In genomic region chr1:5253036-5253435, GRCh38 we compare ENCODE assay signal across 22 cellular contexts.
DNase-seq lines count a peak whose midpoint lies in the region; ATAC-seq and TF ChIP-seq lines count a peak whose summit lies in the region.
"Had no signal": no experiment of that assay in that cellular context is flagged by ENCODE, and none has a peak within 500 bp of the region (broad histone marks: within the 10 kb centered on the region; RNA-seq: fewer than 3 reads in every experiment).

No MANE protein-coding gene starts in this region.

- no peaks in the 10 kb centered on the region for H3K4me1 Mint-ChIP-seq in activated CD8-positive, alpha-beta memory T cell treated with anti-CD3 and anti-CD28 coated beads, Interleukin-2, amount 10 ng/mL, durations not matched to agents 7 days and 5 days
- H3K4me1 Mint-ChIP-seq in type B pancreatic cell (ENCODE audit: unreplicated experiment) = no peaks in the 10 kb centered on the region
- H3K4me1 Mint-ChIP-seq: B cell; CD4-positive, CD25-positive, alpha-beta regulatory T cell; GM23338; H9 had no signal

- H3K4me3 ChIP-seq in coronary artery (no peak overlapping the region), osteoblast (ENCODE audit: insufficient read depth, low read length) (no peak overlapping the region), esophagus muscularis mucosa (no peak overlapping the region)
- H3K4me3 ChIP-seq: BLaER1, GM12878, GM23338 had no signal

- H3K9me3 ChIP-seq in osteoblast (ENCODE audit: low read depth, low read length) (peaks cover 5% of the 10 kb centered on the region), esophagus muscularis mucosa (peaks cover 0 to 7% (median 0%) of the 10 kb centered on the region in 4 donors)
- H3K9me3 ChIP-seq: BLaER1 had no signal

- no peak for TF ChIP-seq EP300 in esophagus muscularis mucosa (IDR thresholded peaks at IDR 0.05)

- no peak for TF ChIP-seq CTCF in coronary artery (IDR thresholded peaks at IDR 0.05)
- no peak for TF ChIP-seq CTCF in osteoblast (IDR thresholded peaks at IDR 0.05; ENCODE audit: extremely low read depth, low read depth, low read length)
- no peak for TF ChIP-seq CTCF in type B pancreatic cell (conservative IDR thresholded peaks at IDR 0.05)
- no peak for TF ChIP-seq CTCF in esophagus muscularis mucosa (IDR thresholded peaks at IDR 0.05)

- H3K36me3 Mint-ChIP-seq in activated CD8-positive, alpha-beta memory T cell treated with anti-CD3 and anti-CD28 coated beads, Interleukin-2, amount 10 ng/mL, durations not matched to agents 7 days and 5 days = no peaks in the 10 kb centered on the region
- no peaks in the 10 kb centered on the region for H3K36me3 Mint-ChIP-seq in type B pancreatic cell
- H3K36me3 Mint-ChIP-seq: CD4-positive, CD25-positive, alpha-beta regulatory T cell; CD8-positive, alpha-beta T cell had no signal

- H3K36me3 ChIP-seq in osteoblast (ENCODE audit: insufficient read depth, low read length) (no peaks in the 10 kb centered on the region), esophagus muscularis mucosa (no peaks in the 10 kb centered on the region)
- H3K36me3 ChIP-seq: BLaER1 had no signal

- WGBS in esophagus muscularis mucosa = 88% methylated on average over 5 of the region's 5 CpGs

- no peak for TF ChIP-seq POLR2A in esophagus muscularis mucosa (IDR thresholded peaks at IDR 0.05; ENCODE audit: low read depth)

- no peak overlapping the region for H2AFZ ChIP-seq in osteoblast (ENCODE audit: low read length)
- H2AFZ ChIP-seq: GM23338 had no signal

- H3K4me3 Mint-ChIP-seq in activated CD8-positive, alpha-beta memory T cell treated with anti-CD3 and anti-CD28 coated beads, Interleukin-2, amount 10 ng/mL, durations not matched to agents 7 days and 5 days = no peak overlapping the region
- no peak overlapping the region for H3K4me3 Mint-ChIP-seq in type B pancreatic cell
- H3K4me3 Mint-ChIP-seq: B cell; CD4-positive, CD25-positive, alpha-beta regulatory T cell; CD8-positive, alpha-beta T cell; GM23338; H9 had no signal

- H3K27ac Mint-ChIP-seq in activated CD8-positive, alpha-beta memory T cell treated with anti-CD3 and anti-CD28 coated beads, Interleukin-2, amount 10 ng/mL, durations not matched to agents 7 days and 5 days = no peak overlapping the region
- no peak overlapping the region for H3K27ac Mint-ChIP-seq in type B pancreatic cell
- H3K27ac Mint-ChIP-seq: B cell; CD8-positive, alpha-beta T cell; GM23338; H9 had no signal

- H3K9me3 Mint-ChIP-seq in activated CD8-positive, alpha-beta memory T cell treated with anti-CD3 and anti-CD28 coated beads, Interleukin-2, amount 10 ng/mL, durations not matched to agents 7 days and 5 days (ENCODE audit: low read depth) = no peaks in the 10 kb centered on the region
- no peaks in the 10 kb centered on the region for H3K9me3 Mint-ChIP-seq in type B pancreatic cell
- H3K9me3 Mint-ChIP-seq: CD8-positive, alpha-beta T cell had no signal

- peak; percentile 30 for DNase-seq in activated CD8-positive, alpha-beta memory T cell treated with anti-CD3 and anti-CD28 coated beads for 24 hours
- DNase-seq in activated CD8-positive, alpha-beta memory T cell treated with anti-CD3 and anti-CD28 coated beads, Interleukin-2, amount 10 ng/mL, durations not matched to agents 7 days and 5 days = no peak
- DNase-seq in coronary artery (ENCODE audit: low spot score) (peak; percentile 35), osteoblast (ENCODE audit: insufficient read length, low spot score, missing footprints) (peak; percentile 71), type B pancreatic cell (ENCODE audit: extremely low spot score, unreplicated experiment) (peak; percentile 53), esophagus muscularis mucosa (ENCODE audit: extremely low spot score) (no peak), SIG-M5 treated with dmso at 0.1 percent for 504 hours (lab: John Stamatoyannopoulos, UW; ENCODE audit: unreplicated experiment) (no peak), MV-4-11 (lab: John Stamatoyannopoulos, UW) (no peak)
- DNase-seq: CD4-positive, CD25-positive, alpha-beta regulatory T cell; DMS 273 treated with DMSO at 0.1 percent for 48 hours; DMS79; EL; GDM1; H9 had no signal

- intact Hi-C loops in esophagus muscularis mucosa (cut with DNase I) = no loop called here

- H3K27me3 Mint-ChIP-seq in activated CD8-positive, alpha-beta memory T cell treated with anti-CD3 and anti-CD28 coated beads, Interleukin-2, amount 10 ng/mL, durations not matched to agents 7 days and 5 days = no peaks in the 10 kb centered on the region
- peaks cover 12% of the 10 kb centered on the region for H3K27me3 Mint-ChIP-seq in type B pancreatic cell

- H4K20me1 ChIP-seq in osteoblast (ENCODE audit: insufficient read depth, low read length) = no peaks in the 10 kb centered on the region
- H4K20me1 ChIP-seq: BLaER1 had no signal

- no peaks in the 10 kb centered on the region for H3K27me3 ChIP-seq in osteoblast (ENCODE audit: insufficient read depth, low read length)
- H3K27me3 ChIP-seq in esophagus muscularis mucosa = peaks cover 0 to 22% (median 0%) of the 10 kb centered on the region in 4 donors
- H3K27me3 ChIP-seq: BLaER1 had no signal

- CTCF ChIA-PET in activated CD8-positive, alpha-beta memory T cell treated with anti-CD3 and anti-CD28 coated beads, Interleukin-2, amount 10 ng/mL, durations not matched to agents 7 days and 5 days (lab: Charles Lee) = no interaction called here

- H3K79me2 ChIP-seq in osteoblast (ENCODE audit: insufficient read depth, low read length) = no peaks in the 10 kb centered on the region

- no peak overlapping the region for H3K4me2 ChIP-seq in osteoblast (ENCODE audit: insufficient read depth, low read length)
- H3K4me2 ChIP-seq: BLaER1, GM23338 had no signal

- no peak for ATAC-seq in activated CD8-positive, alpha-beta memory T cell treated with anti-CD3 and anti-CD28 coated beads, Interleukin-2, amount 10 ng/mL, durations not matched to agents 7 days and 5 days
- ATAC-seq: CD8-positive, alpha-beta T cell; GM12878; GM23338; HCT116 had no signal

- H3K27ac ChIP-seq in coronary artery (no peak overlapping the region), osteoblast (ENCODE audit: low read depth, low read length) (no peak overlapping the region), esophagus muscularis mucosa (replicated peaks in 1 of 4) (no peak overlapping the region)
- H3K27ac ChIP-seq: 22Rv1, BLaER1, C4-2B had no signal

- H3K4me1 ChIP-seq in osteoblast (ENCODE audit: insufficient read depth, low read length) = no peaks in the 10 kb centered on the region
- no peaks in the 10 kb centered on the region for H3K4me1 ChIP-seq in esophagus muscularis mucosa
- H3K4me1 ChIP-seq: BLaER1 had no signal

Comparison
In these comparisons a context has a peak if more than half of its experiments do, and no peak if none do; other contexts are left out.
1. DNase-seq: peak in activated CD8-positive, alpha-beta memory T cell treated with anti-CD3 and anti-CD28 coated beads for 24 hours (single experiment), coronary artery (single experiment), osteoblast (single experiment) and type B pancreatic cell (single experiment); none in activated CD8-positive, alpha-beta memory T cell treated with anti-CD3 and anti-CD28 coated beads, Interleukin-2, amount 10 ng/mL, durations not matched to agents 7 days and 5 days (single experiment), esophagus muscularis mucosa (single experiment), SIG-M5 treated with dmso at 0.1 percent for 504 hours (single experiment) and MV-4-11 (single experiment).